21 cellular contexts compared by ENCODE assay signal in the genomic region with DNA sequence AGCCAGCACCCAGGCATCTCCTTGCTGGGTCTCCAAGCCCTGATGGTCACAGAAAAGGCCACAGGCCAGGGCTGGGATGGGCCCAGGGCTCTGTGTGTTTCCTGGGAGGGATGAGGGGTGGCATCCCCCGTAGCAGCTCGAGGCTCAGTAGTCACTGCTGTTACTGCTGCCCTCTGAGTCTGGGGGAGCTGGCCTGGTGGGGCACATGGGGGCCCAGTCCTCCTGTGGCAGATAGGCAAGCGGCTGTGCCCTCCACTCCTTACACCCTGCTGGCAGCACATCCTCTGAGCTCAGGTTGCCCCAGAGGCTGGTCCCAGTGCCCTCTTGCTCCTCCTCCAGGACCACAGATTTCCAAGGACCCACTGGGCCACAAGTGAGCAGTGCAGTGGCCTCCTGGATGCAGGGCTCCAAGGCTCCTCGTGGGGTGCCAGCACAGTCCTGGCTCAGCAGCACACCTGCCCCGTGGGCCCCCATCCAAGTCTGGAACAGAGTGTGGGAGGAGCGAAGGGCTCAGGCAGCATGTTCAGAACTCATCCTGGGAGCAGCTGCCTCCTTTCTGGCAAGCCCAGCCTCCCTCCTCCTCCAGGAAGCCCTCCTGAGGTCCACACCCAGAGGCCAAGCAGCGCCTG. TPM values are rescaled to one million over a fixed set of nuclear protein-coding genes. Genes with fewer than 3 reads are reported as not detected.
DNase-seq lines count a peak whose midpoint lies in the region; ATAC-seq and TF ChIP-seq lines count a peak whose summit lies in the region.
"Had no signal": no experiment of that assay in that cellular context is flagged by ENCODE, and none has a peak within 500 bp of the region (broad histone marks: within the 10 kb centered on the region; RNA-seq: fewer than 3 reads in every experiment).

No MANE protein-coding gene starts in this region.

- H3K4ac ChIP-seq in neuronal stem cell (ENCODE audit: low read length), result no peak overlapping the region

- H3K9me3 ChIP-seq in left ventricle myocardium inferior (replicated peaks) (no peaks in the 10 kb centered on the region), body of pancreas (no peaks in the 10 kb centered on the region), neuronal stem cell (replicated peaks in 1 of 2; ENCODE audit: control insufficient read depth in 2 of 2, insufficient read depth in 1 of 2, low read depth in 1 of 2, low read length in 2 of 2) (peaks cover 0 to 4% of the 10 kb centered on the region in 2 donors)
- H3K9me3 ChIP-seq: HAP-1 had no signal

- no peak overlapping the region for H3K4me3 Mint-ChIP-seq in activated CD8-positive, alpha-beta T cell treated with anti-CD3 and anti-CD28 coated beads for 36 hours
- H3K4me3 Mint-ChIP-seq: CD4-positive, alpha-beta memory T cell; GM23338; HFFc6 had no signal

- no peak overlapping the region for H2BK5ac ChIP-seq in neuronal stem cell (ENCODE audit: low read length)

- H3K79me1 ChIP-seq in neuronal stem cell (ENCODE audit: low read depth, low read length), result no peaks in the 10 kb centered on the region

- H3K36me3 Mint-ChIP-seq in activated CD8-positive, alpha-beta T cell treated with anti-CD3 and anti-CD28 coated beads for 36 hours (ENCODE audit: low read depth), result no peaks in the 10 kb centered on the region
- H3K36me3 Mint-ChIP-seq: CD4-positive, alpha-beta memory T cell had no signal

- no peak overlapping the region for H3K27ac ChIP-seq in left ventricle myocardium inferior (replicated peaks)
- H3K27ac ChIP-seq in body of pancreas, result no peak overlapping the region
- H3K27ac ChIP-seq in neuronal stem cell (replicated peaks; ENCODE audit: low read length), result no peak overlapping the region

- H3K4me3 ChIP-seq in left ventricle myocardium inferior, result no peak overlapping the region
- H3K4me3 ChIP-seq in body of pancreas, result no peak overlapping the region
- H3K4me3 ChIP-seq in neuronal stem cell (ENCODE audit: low read length in 2 of 2), result peak overlapping the region in 1 of 2 donors; percentile 3
- H3K4me3 ChIP-seq: GM12878, GM23338, HAP-1 had no signal

- WGBS in body of pancreas, 2 donors, result 66 to 72% methylated on average over 4 to 7 of the region's 7 CpGs
- WGBS in neuronal stem cell (ENCODE audit: extremely low coverage in 2 of 2, insufficient read length in 2 of 2, insufficient replicate concordance in 1 of 2), 2 donors, result no CpG with 5 or more reads among the region's 7 CpGs

- CTCF ChIA-PET in activated CD8-positive, alpha-beta T cell treated with anti-CD3 and anti-CD28 coated beads for 36 hours (lab: Charles Lee), result no interaction called here

- no peak overlapping the region for H3K9ac ChIP-seq in neuronal stem cell (ENCODE audit: low read depth, low read length, poor library complexity)

- TF ChIP-seq CTCF in left ventricle myocardium inferior (IDR thresholded peaks at IDR 0.05; ENCODE audit: borderline replicate concordance) (no peak), body of pancreas (IDR thresholded peaks at IDR 0.05) (peak in 1 of 7 experiments; percentile 9)
- no peak for TF ChIP-seq CTCF in activated CD8-positive, alpha-beta T cell treated with anti-CD3 and anti-CD28 coated beads for 36 hours (IDR thresholded peaks at IDR 0.05)

- H3K18ac ChIP-seq in neuronal stem cell (ENCODE audit: low read length), result peak overlapping the region; percentile 19

- H3K4me2 ChIP-seq in neuronal stem cell (ENCODE audit: insufficient read depth, low read length, poor library complexity, severe bottlenecking), result no peak overlapping the region
- H3K4me2 ChIP-seq: GM23338 had no signal

- peak overlapping the region; percentile 71 for H3K14ac ChIP-seq in neuronal stem cell (ENCODE audit: low read length)

- no peak overlapping the region for H2AFZ ChIP-seq in neuronal stem cell (ENCODE audit: low read length)
- H2AFZ ChIP-seq: GM23338 had no signal

- no peak overlapping the region for H2BK15ac ChIP-seq in neuronal stem cell (ENCODE audit: low read length)

- peak overlapping the region; percentile 70 for H2AK5ac ChIP-seq in neuronal stem cell (ENCODE audit: low read depth, low read length)

- H3K4me1 ChIP-seq in left ventricle myocardium inferior, result peaks cover 9% of the 10 kb centered on the region
- peaks cover 7% of the 10 kb centered on the region for H3K4me1 ChIP-seq in body of pancreas
- no peaks in the 10 kb centered on the region for H3K4me1 ChIP-seq in neuronal stem cell (ENCODE audit: control insufficient read depth in 2 of 2, insufficient read depth in 1 of 2, low read depth in 1 of 2, low read length in 2 of 2)
- H3K4me1 ChIP-seq: HAP-1 had no signal

- no peak overlapping the region for H2BK120ac ChIP-seq in neuronal stem cell (ENCODE audit: low read depth, low read length)

- peaks cover 17% of the 10 kb centered on the region for H3K27me3 Mint-ChIP-seq in activated CD8-positive, alpha-beta T cell treated with anti-CD3 and anti-CD28 coated beads for 36 hours

- H3K27me3 ChIP-seq in left ventricle myocardium inferior (ENCODE audit: low read depth), result peaks cover 48% of the 10 kb centered on the region
- no peaks in the 10 kb centered on the region for H3K27me3 ChIP-seq in body of pancreas
- H3K27me3 ChIP-seq in neuronal stem cell (ENCODE audit: control insufficient read depth in 3 of 3, insufficient read depth in 3 of 3, low read depth in 1 of 3, low read length in 3 of 3), result peaks cover 0 to 28% (median 5%) of the 10 kb centered on the region in 3 experiments

- H3K23ac ChIP-seq in neuronal stem cell (ENCODE audit: low read depth, low read length, poor library complexity), result no peak overlapping the region

- no peaks in the 10 kb centered on the region for H3K9me3 Mint-ChIP-seq in activated CD8-positive, alpha-beta T cell treated with anti-CD3 and anti-CD28 coated beads for 36 hours
- H3K9me3 Mint-ChIP-seq: CD4-positive, alpha-beta memory T cell; HFFc6 had no signal

- H4K91ac ChIP-seq in neuronal stem cell (ENCODE audit: low read depth, low read length, poor library complexity), result no peak overlapping the region

- H2BK12ac ChIP-seq in neuronal stem cell (ENCODE audit: low read length), result no peak overlapping the region

- intact Hi-C loops in Right ventricle myocardium inferior (cut with DNase I) (no loop called here), left ventricle myocardium inferior (cut with micrococcal nuclease) (no loop called here), body of pancreas (cut with DNase I) (no loop called here), posterior vena cava (cut with DNase I) (no loop called here)
- intact Hi-C loops in activated CD8-positive, alpha-beta T cell treated with anti-CD3 and anti-CD28 coated beads for 36 hours (cut with micrococcal nuclease), result no loop called here

- POLR2A ChIA-PET in activated CD8-positive, alpha-beta T cell treated with anti-CD3 and anti-CD28 coated beads for 36 hours (lab: Charles Lee), result interaction anchor here (1.1 kb wide), 1 partner anchor 17 kb away, joined by 3 read pairs; no protein-coding TSS in a partner anchor

- H3K36me3 ChIP-seq in left ventricle myocardium inferior (no peaks in the 10 kb centered on the region), body of pancreas (replicated peaks in 1 of 2; ENCODE audit: insufficient read depth in 1 of 2, low read depth in 2 of 2) (no peaks in the 10 kb centered on the region), neuronal stem cell (replicated peaks in 1 of 2; ENCODE audit: control insufficient read depth in 2 of 2, insufficient read depth in 2 of 2, low read length in 2 of 2) (no peaks in the 10 kb centered on the region)
- H3K36me3 ChIP-seq: HAP-1 had no signal

- peaks cover 2% of the 10 kb centered on the region for H3K4me1 Mint-ChIP-seq in activated CD8-positive, alpha-beta T cell treated with anti-CD3 and anti-CD28 coated beads for 36 hours (ENCODE audit: low read depth)
- H3K4me1 Mint-ChIP-seq: GM23338 had no signal

- no peak overlapping the region for H3K27ac Mint-ChIP-seq in activated CD8-positive, alpha-beta T cell treated with anti-CD3 and anti-CD28 coated beads for 36 hours
- H3K27ac Mint-ChIP-seq: CD4-positive, alpha-beta memory T cell; GM23338; HFFc6 had no signal

- no peak for TF ChIP-seq POLR2A in body of pancreas (IDR thresholded peaks at IDR 0.05)

- ATAC-seq in Right ventricle myocardium inferior, result no peak
- ATAC-seq in body of pancreas, result no peak
- ATAC-seq in activated CD8-positive, alpha-beta T cell treated with anti-CD3 and anti-CD28 coated beads for 36 hours, result no peak
- ATAC-seq in GM19463 (IDR thresholded peaks at IDR 0.05; ENCODE audit: unreplicated experiment), result no peak
- no peak for ATAC-seq in HG03095 (IDR thresholded peaks at IDR 0.05; ENCODE audit: unreplicated experiment)
- ATAC-seq: GM12878, GM23338 had no signal

- DNase-seq in Right ventricle myocardium inferior (ENCODE audit: missing footprints) (peak; percentile 42), left ventricle myocardium inferior (no peak), body of pancreas (peak; percentile 27 to 73 (median 57)), neuronal stem cell (ENCODE audit: low spot score) (no peak), posterior vena cava (ENCODE audit: low spot score) (peak; percentile 69)
- DNase-seq in activated CD8-positive, alpha-beta T cell treated with anti-CD3 and anti-CD28 coated beads for 36 hours, result no peak
- DNase-seq: C1 segment of cervical spinal cord; Calu3; CD4-positive, alpha-beta memory T cell; COR-L47; DMS79; EL; GDM1; HFFc6 had no signal

- no peak overlapping the region for H4K8ac ChIP-seq in neuronal stem cell (ENCODE audit: low read depth, low read length)

RNA-seq across cellular contexts. Expression of gene TUBB8, which starts 31.5 kb away (rescaled TPM):
- total RNA-seq in Right ventricle myocardium inferior (not detected), left ventricle myocardium inferior (not detected), body of pancreas (10 to 100 TPM in 1 of 2 donors, not detected in 1; 14.2 TPM), posterior vena cava (not detected)
- 0.84 TPM for polyA plus RNA-seq in neuronal stem cell (2013, experiment 1 of 2)
- 0.60 TPM for polyA plus RNA-seq in neuronal stem cell (2013, experiment 2 of 2)
- not detected for total RNA-seq in activated CD8-positive, alpha-beta T cell treated with anti-CD3 and anti-CD28 coated beads for 36 hours
- total RNA-seq: A172; Calu3; CD4-positive, alpha-beta memory T cell; GM12878; H4; HFFc6 had no signal
- polyA plus RNA-seq: CD4-positive, alpha-beta memory T cell; GM12878 had no signal

RNA-seq across cellular contexts. Expression of gene ZMYND11, which starts 54.7 kb away (rescaled TPM):
- total RNA-seq in Right ventricle myocardium inferior, result 68.3 TPM
- total RNA-seq in left ventricle myocardium inferior, result 79.6 TPM
- total RNA-seq in body of pancreas, result 10 to 100 TPM; 37.6 to 43.8 TPM
- 28.9 TPM for polyA plus RNA-seq in neuronal stem cell (2013, experiment 1 of 2)
- 28.5 TPM for polyA plus RNA-seq in neuronal stem cell (2013, experiment 2 of 2)
- 100 to 1,000 TPM in 1 of 2 donors, 10 to 100 TPM in 1; 87.1 to 104 TPM for total RNA-seq in posterior vena cava
- 10 to 100 TPM; 14.9 to 16.8 TPM for total RNA-seq in activated CD8-positive, alpha-beta T cell treated with anti-CD3 and anti-CD28 coated beads for 36 hours

Comparison
In these comparisons a context has a peak if more than half of its experiments do, and no peak if none do; other contexts are left out.
1. DNase-seq: peak in Right ventricle myocardium inferior (single experiment), body of pancreas (4 of 4) and posterior vena cava (single experiment); none in left ventricle myocardium inferior (single experiment), neuronal stem cell (single experiment) and activated CD8-positive, alpha-beta T cell treated with anti-CD3 and anti-CD28 coated beads for 36 hours (single experiment).